ENCODE assay signal across 8 cellular contexts in the genomic region with DNA sequence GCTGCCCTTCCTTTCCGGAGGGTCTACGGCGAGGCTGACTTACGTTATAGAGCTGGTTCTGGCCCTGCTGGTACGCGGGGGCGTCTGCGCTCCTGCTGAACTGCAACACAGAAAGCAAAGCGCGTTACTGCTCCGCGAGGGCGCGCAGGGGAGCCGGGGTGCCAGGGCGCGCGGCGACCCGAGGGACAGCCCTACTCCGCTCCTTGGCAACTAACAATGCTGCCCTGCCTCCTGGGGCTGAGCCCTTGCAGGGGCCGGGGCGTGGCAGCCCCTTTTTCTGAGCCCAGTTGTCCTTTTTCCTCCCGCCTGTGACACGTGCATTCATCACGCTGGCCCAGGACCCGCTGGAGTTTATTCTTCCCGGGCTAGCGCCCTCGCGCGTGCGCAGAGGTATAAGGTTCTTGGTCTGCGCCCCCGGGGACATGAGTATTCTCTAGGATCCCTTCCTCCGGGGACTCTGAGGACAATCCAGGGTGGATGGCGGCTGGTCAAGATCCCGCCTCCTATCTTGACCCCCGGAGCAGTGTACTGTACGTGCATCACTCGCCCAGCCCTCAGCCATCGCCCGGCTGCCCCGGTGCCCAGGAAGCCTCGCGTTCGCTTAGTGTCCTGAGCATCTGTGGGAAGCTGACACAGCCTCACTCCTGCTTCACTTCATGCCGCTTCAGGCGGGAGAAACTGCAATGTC.
A peak's percentile ranks its signal among the peaks of the same experiment; 100 is the strongest.
DNase-seq lines count a peak whose midpoint lies in the region.

No MANE protein-coding gene starts in this region.

- H3K27ac Mint-ChIP-seq in activated CD4-positive, alpha-beta T cell treated with anti-CD3 and anti-CD28 coated beads, Interleukin-2, amount 10 ng/mL, durations not matched to agents 24 days and 14 days = peak overlapping the region; percentile 13
- peak overlapping the region; percentile 21 for H3K27ac Mint-ChIP-seq in activated T-helper 1 cell treated with anti-CD3 and anti-CD28 coated beads, Interleukin-12 subunit alpha, Interleukin-12 subunit beta, Interleukin-2, Interleukin-4 antibody, amounts not matched to agents 30 ng/mL and 10 ng/mL and 1 ng/mL, durations not matched to agents 14 hours and 24 hours and 36 hours

- peaks cover 65% of the 10 kb centered on the region for H3K4me1 Mint-ChIP-seq in activated CD4-positive, alpha-beta T cell treated with anti-CD3 and anti-CD28 coated beads, Interleukin-2, amount 10 ng/mL, durations not matched to agents 24 days and 14 days
- H3K4me1 Mint-ChIP-seq in activated T-helper 1 cell treated with anti-CD3 and anti-CD28 coated beads, Interleukin-12 subunit alpha, Interleukin-12 subunit beta, Interleukin-2, Interleukin-4 antibody, amounts not matched to agents 30 ng/mL and 10 ng/mL and 1 ng/mL, durations not matched to agents 14 hours and 24 hours and 36 hours (ENCODE audit: low read depth) = peaks cover 71% of the 10 kb centered on the region

- no peaks in the 10 kb centered on the region for H3K36me3 ChIP-seq in MG63

- H3K27me3 Mint-ChIP-seq in activated CD4-positive, alpha-beta T cell treated with anti-CD3 and anti-CD28 coated beads, Interleukin-2, amount 10 ng/mL, durations not matched to agents 24 days and 14 days = no peaks in the 10 kb centered on the region
- no peaks in the 10 kb centered on the region for H3K27me3 Mint-ChIP-seq in activated T-helper 1 cell treated with anti-CD3 and anti-CD28 coated beads, Interleukin-12 subunit alpha, Interleukin-12 subunit beta, Interleukin-2, Interleukin-4 antibody, amounts not matched to agents 30 ng/mL and 10 ng/mL and 1 ng/mL, durations not matched to agents 14 hours and 24 hours and 36 hours (ENCODE audit: insufficient read depth)

- H3K27me3 ChIP-seq in MG63 = peaks cover 2% of the 10 kb centered on the region; the same call in 1 of the 2 replicates

- peak overlapping the region; percentile 45 for H3K4me3 ChIP-seq in MG63

- no peaks in the 10 kb centered on the region for H3K9me3 ChIP-seq in MG63

- no peak overlapping the region for H3K4me3 Mint-ChIP-seq in activated CD4-positive, alpha-beta T cell treated with anti-CD3 and anti-CD28 coated beads, Interleukin-2, amount 10 ng/mL, durations not matched to agents 24 days and 14 days
- no peak overlapping the region for H3K4me3 Mint-ChIP-seq in activated T-helper 1 cell treated with anti-CD3 and anti-CD28 coated beads, Interleukin-12 subunit alpha, Interleukin-12 subunit beta, Interleukin-2, Interleukin-4 antibody, amounts not matched to agents 30 ng/mL and 10 ng/mL and 1 ng/mL, durations not matched to agents 14 hours and 24 hours and 36 hours

- peaks cover 64% of the 10 kb centered on the region for H3K36me3 Mint-ChIP-seq in activated CD4-positive, alpha-beta T cell treated with anti-CD3 and anti-CD28 coated beads, Interleukin-2, amount 10 ng/mL, durations not matched to agents 24 days and 14 days (ENCODE audit: low read depth)
- H3K36me3 Mint-ChIP-seq in activated T-helper 1 cell treated with anti-CD3 and anti-CD28 coated beads, Interleukin-12 subunit alpha, Interleukin-12 subunit beta, Interleukin-2, Interleukin-4 antibody, amounts not matched to agents 30 ng/mL and 10 ng/mL and 1 ng/mL, durations not matched to agents 14 hours and 24 hours and 36 hours (ENCODE audit: low read depth) = peaks cover 58% of the 10 kb centered on the region

- no peaks in the 10 kb centered on the region for H3K9me3 Mint-ChIP-seq in activated CD4-positive, alpha-beta T cell treated with anti-CD3 and anti-CD28 coated beads, Interleukin-2, amount 10 ng/mL, durations not matched to agents 24 days and 14 days
- no peaks in the 10 kb centered on the region for H3K9me3 Mint-ChIP-seq in activated T-helper 1 cell treated with anti-CD3 and anti-CD28 coated beads, Interleukin-12 subunit alpha, Interleukin-12 subunit beta, Interleukin-2, Interleukin-4 antibody, amounts not matched to agents 30 ng/mL and 10 ng/mL and 1 ng/mL, durations not matched to agents 14 hours and 24 hours and 36 hours

- intact Hi-C loops in activated CD4-positive, alpha-beta T cell treated with anti-CD3 and anti-CD28 coated beads, Interleukin-2, amount 10 ng/mL, durations not matched to agents 24 days and 14 days (cut with micrococcal nuclease) = no loop called here
- intact Hi-C loops in activated T-helper 1 cell treated with anti-CD3 and anti-CD28 coated beads, Interleukin-12 subunit alpha, Interleukin-12 subunit beta, Interleukin-2, Interleukin-4 antibody, amounts not matched to agents 30 ng/mL and 10 ng/mL and 1 ng/mL, durations not matched to agents 14 hours and 24 hours and 36 hours (cut with micrococcal nuclease) = loop anchor here (2.0 to 10.0 kb wide), 2 partner anchors 15 to 65 kb away; no protein-coding TSS in a partner anchor
- intact Hi-C loops in head of caudate nucleus (cut with DNase I) = loop anchor here (2.0 kb wide), 1 partner anchor 171 kb away; no protein-coding TSS in a partner anchor

- no peak for DNase-seq in activated CD4-positive, alpha-beta T cell treated with anti-CD3 and anti-CD28 coated beads, Interleukin-2, amount 10 ng/mL, durations not matched to agents 24 days and 14 days
- DNase-seq in activated CD4-positive, alpha-beta T cell treated with anti-CD3 and anti-CD28 coated beads, Interleukin-2, amount 50 U/mL, for 1 hour = no peak
- DNase-seq in MG63 (peak; percentile 56), head of caudate nucleus (peak; percentile 49 to 86 (median 73)), occipital lobe (lab: John Stamatoyannopoulos, UW) (peak; percentile 30), NCI-H1048 (lab: John Stamatoyannopoulos, UW) (no peak), NCI-H1694 (lab: John Stamatoyannopoulos, UW) (no peak)
- no peak for DNase-seq in activated T-helper 1 cell treated with anti-CD3 and anti-CD28 coated beads, Interleukin-12 subunit alpha, Interleukin-12 subunit beta, Interleukin-2, Interleukin-4 antibody, amounts not matched to agents 30 ng/mL and 10 ng/mL and 1 ng/mL, durations not matched to agents 14 hours and 24 hours and 36 hours (ENCODE audit: low spot score)

Comparison
In these comparisons a context has a peak if more than half of its experiments do, and no peak if none do; other contexts are left out.
1. DNase-seq: peak in MG63 (single experiment), head of caudate nucleus (42 of 42) and occipital lobe (single experiment); none in activated CD4-positive, alpha-beta T cell treated with anti-CD3 and anti-CD28 coated beads, Interleukin-2, amount 10 ng/mL, durations not matched to agents 24 days and 14 days (single experiment), activated CD4-positive, alpha-beta T cell treated with anti-CD3 and anti-CD28 coated beads, Interleukin-2, amount 50 U/mL, for 1 hour (single experiment), activated T-helper 1 cell treated with anti-CD3 and anti-CD28 coated beads, Interleukin-12 subunit alpha, Interleukin-12 subunit beta, Interleukin-2, Interleukin-4 antibody, amounts not matched to agents 30 ng/mL and 10 ng/mL and 1 ng/mL, durations not matched to agents 14 hours and 24 hours and 36 hours (single experiment), NCI-H1048 (single experiment) and NCI-H1694 (single experiment).